Comparison of ENCODE assay signal across 28 cellular contexts in genomic region chr3:43211681-43212080, GRCh38.
"Had no signal": no experiment of that assay in that cellular context is flagged by ENCODE, and none has a peak within 500 bp of the region (broad histone marks: within the 10 kb centered on the region; RNA-seq: fewer than 3 reads in every experiment).

No MANE protein-coding gene starts in this region.

- H3K9ac ChIP-seq: parathyroid adenoma had no signal

- H3K4me1 Mint-ChIP-seq: endodermal cell, naive B cell had no signal

- H3K9me3 Mint-ChIP-seq: activated CD4-positive, alpha-beta memory T cell treated with anti-CD3 and anti-CD28 coated beads for 36 hours; activated naive CD4-positive, alpha-beta T cell treated with anti-CD3 and anti-CD28 coated beads, Interleukin-2, amount 50 U/mL, for 72 hours; activated T-cell treated with anti-CD3 and anti-CD28 coated beads, Interleukin-2, amount 50 U/mL, for 4 hours; activated T-helper 17 cell treated with anti-CD3 and anti-CD28 coated beads, Interleukin-2, amount 50 U/mL, for 72 hours; dendritic cell treated with granulocyte-macrophage colony-stimulating factor and Interleukin-4, amounts not matched to agents 40 ng/mL and 50 ng/mL, for 4 days; endodermal cell; immature natural killer cell; mesothelial cell of epicardium; naive B cell; stimulated activated naive B cell treated with anti-CD40 and anti-IgM and Interleukin-4, amounts not matched to agents 10 μg/mL and 1 μg/mL and 100 μg/mL, for 72 hours had no signal

- H3K27me3 ChIP-seq: cardiac muscle cell, stomach, thyroid gland, upper lobe of right lung had no signal

- H3K4me3 Mint-ChIP-seq: activated CD4-positive, alpha-beta memory T cell treated with anti-CD3 and anti-CD28 coated beads for 36 hours; activated T-cell treated with anti-CD3 and anti-CD28 coated beads, Interleukin-2, amount 50 U/mL, for 4 hours; activated T-helper 17 cell treated with anti-CD3 and anti-CD28 coated beads, Interleukin-2, amount 50 U/mL, for 72 hours; brain; dendritic cell treated with granulocyte-macrophage colony-stimulating factor and Interleukin-4, amounts not matched to agents 40 ng/mL and 50 ng/mL, for 4 days; endodermal cell; immature natural killer cell; mesothelial cell of epicardium; stimulated activated naive B cell treated with anti-CD40 and anti-IgM and Interleukin-4, amounts not matched to agents 10 μg/mL and 1 μg/mL and 100 μg/mL, for 72 hours had no signal

- H3K4me3 ChIP-seq: cardiac muscle cell, stomach, thyroid gland, upper lobe of right lung had no signal

- H3K9me3 ChIP-seq: stomach, thyroid gland, upper lobe of right lung had no signal

- DNase-seq: activated CD4-positive, alpha-beta memory T cell treated with anti-CD3 and anti-CD28 coated beads for 36 hours; activated CD4-positive, alpha-beta T cell treated with anti-CD3 and anti-CD28 coated beads for 48 hours; activated gamma-delta T cell treated with Interleukin-2 at 50 U/mL for 16 hours; activated T-cell treated with anti-CD3 and anti-CD28 coated beads, Interleukin-2, amount 50 U/mL, for 4 hours; anterior cingulate cortex; endodermal cell; foreskin fibroblast; head of caudate nucleus; hypothalamus; immature natural killer cell; naive B cell; nucleus accumbens; right cardiac atrium; stimulated activated CD4-positive, alpha-beta T cell treated with anti-CD3 and anti-CD28 coated beads, Interleukin-15, amount 100 ng/mL, for 24 hours; stimulated activated CD4-positive, alpha-beta T cell treated with anti-CD3 and anti-CD28 coated beads, Interleukin-2, amount 100 ng/mL, for 24 hours; stimulated activated naive B cell treated with anti-CD40 and anti-IgM and Interleukin-4, amounts not matched to agents 10 μg/mL and 1 μg/mL and 100 μg/mL, for 72 hours; stomach; T-helper 1 cell; thyroid gland; upper lobe of right lung had no signal

- H3K79me2 ChIP-seq: parathyroid adenoma had no signal

- H3K36me3 Mint-ChIP-seq: activated CD4-positive, alpha-beta memory T cell treated with anti-CD3 and anti-CD28 coated beads for 36 hours; activated naive CD4-positive, alpha-beta T cell treated with anti-CD3 and anti-CD28 coated beads, Interleukin-2, amount 50 U/mL, for 72 hours; brain; mesothelial cell of epicardium; naive B cell; stimulated activated naive B cell treated with anti-CD40 and anti-IgM and Interleukin-4, amounts not matched to agents 10 μg/mL and 1 μg/mL and 100 μg/mL, for 72 hours had no signal

- H3K36me3 ChIP-seq: cardiac muscle cell, stomach, thyroid gland, upper lobe of right lung had no signal

- H3K27ac Mint-ChIP-seq: activated CD4-positive, alpha-beta memory T cell treated with anti-CD3 and anti-CD28 coated beads for 36 hours; activated naive CD4-positive, alpha-beta T cell treated with anti-CD3 and anti-CD28 coated beads, Interleukin-2, amount 50 U/mL, for 72 hours; activated T-helper 17 cell treated with anti-CD3 and anti-CD28 coated beads, Interleukin-2, amount 50 U/mL, for 72 hours; brain; dendritic cell treated with granulocyte-macrophage colony-stimulating factor and Interleukin-4, amounts not matched to agents 40 ng/mL and 50 ng/mL, for 4 days; endodermal cell; immature natural killer cell; mesothelial cell of epicardium; stimulated activated naive B cell treated with anti-CD40 and anti-IgM and Interleukin-4, amounts not matched to agents 10 μg/mL and 1 μg/mL and 100 μg/mL, for 72 hours had no signal

- ATAC-seq: activated naive CD4-positive, alpha-beta T cell treated with anti-CD3 and anti-CD28 coated beads, Interleukin-2, amount 50 U/mL, for 72 hours; activated T-cell treated with anti-CD3 and anti-CD28 coated beads, Interleukin-2, amount 50 U/mL, for 4 hours; activated T-helper 17 cell treated with anti-CD3 and anti-CD28 coated beads, Interleukin-2, amount 50 U/mL, for 72 hours; esophagus mucosa; right cardiac atrium; stimulated activated naive B cell treated with anti-CD40 and anti-IgM and Interleukin-4, amounts not matched to agents 10 μg/mL and 1 μg/mL and 100 μg/mL, for 72 hours; upper lobe of right lung had no signal

- H3K27ac ChIP-seq: cardiac muscle cell, parathyroid adenoma, stomach, thyroid gland, upper lobe of right lung had no signal

- H3K27me3 Mint-ChIP-seq: activated CD4-positive, alpha-beta memory T cell treated with anti-CD3 and anti-CD28 coated beads for 36 hours; activated T-helper 17 cell treated with anti-CD3 and anti-CD28 coated beads, Interleukin-2, amount 50 U/mL, for 72 hours; dendritic cell treated with granulocyte-macrophage colony-stimulating factor and Interleukin-4, amounts not matched to agents 40 ng/mL and 50 ng/mL, for 4 days had no signal

- H3K4me1 ChIP-seq: stomach, thyroid gland, upper lobe of right lung had no signal

- H2AFZ ChIP-seq: parathyroid adenoma had no signal
